ENCODE assay signal across 23 cellular contexts in the genomic region with DNA sequence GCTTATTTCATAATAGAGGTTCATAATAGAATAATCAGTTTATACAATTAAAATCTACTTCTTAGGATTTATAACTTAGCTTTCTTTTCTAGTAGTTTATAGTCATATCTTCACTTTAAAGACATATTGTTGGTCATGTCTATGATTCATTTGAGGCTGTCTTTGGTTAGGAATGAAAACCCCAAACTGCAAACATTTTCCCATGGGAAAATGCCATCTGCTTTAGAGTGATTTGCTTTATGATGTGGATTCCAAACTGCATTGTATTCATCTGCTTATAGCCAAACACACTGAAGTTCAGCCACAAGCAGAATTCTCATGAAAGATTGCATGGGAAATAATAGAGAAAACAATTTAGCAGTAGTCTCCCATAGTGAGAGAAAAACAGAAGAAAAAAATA.
A peak's percentile ranks its signal among the peaks of the same experiment; 100 is the strongest.
DNase-seq lines count a peak whose midpoint lies in the region; ATAC-seq, FAIRE-seq and TF ChIP-seq lines count a peak whose summit lies in the region.
"Had no signal": no experiment of that assay in that cellular context is flagged by ENCODE, and none has a peak within 500 bp of the region (broad histone marks: within the 10 kb centered on the region; RNA-seq: fewer than 3 reads in every experiment).

No MANE protein-coding gene starts in this region.

- no peak overlapping the region for H2AFZ ChIP-seq in astrocyte (ENCODE audit: low read depth, low read length)
- H2AFZ ChIP-seq: hepatocyte had no signal

- no peaks in the 10 kb centered on the region for H3K36me3 Mint-ChIP-seq in astrocyte (ENCODE audit: low read depth, unreplicated experiment)
- H3K36me3 Mint-ChIP-seq: activated CD4-positive, alpha-beta memory T cell treated with anti-CD3 and anti-CD28 coated beads for 36 hours had no signal

- peak overlapping the region; percentile 97 for H3K27ac Mint-ChIP-seq in astrocyte (ENCODE audit: unreplicated experiment)
- H3K27ac Mint-ChIP-seq: activated CD4-positive, alpha-beta memory T cell treated with anti-CD3 and anti-CD28 coated beads for 36 hours; activated T-helper 1 cell treated with anti-CD3 and anti-CD28 coated beads, Interleukin-12 subunit alpha, Interleukin-12 subunit beta, Interleukin-2, Interleukin-4 antibody, amounts not matched to agents 30 ng/mL and 10 ng/mL and 1 ng/mL, durations not matched to agents 14 hours and 24 hours and 36 hours had no signal

- no peaks in the 10 kb centered on the region for H3K9me3 Mint-ChIP-seq in astrocyte (ENCODE audit: unreplicated experiment)
- H3K9me3 Mint-ChIP-seq: activated CD4-positive, alpha-beta memory T cell treated with anti-CD3 and anti-CD28 coated beads for 36 hours; activated T-helper 1 cell treated with anti-CD3 and anti-CD28 coated beads, Interleukin-12 subunit alpha, Interleukin-12 subunit beta, Interleukin-2, Interleukin-4 antibody, amounts not matched to agents 30 ng/mL and 10 ng/mL and 1 ng/mL, durations not matched to agents 14 hours and 24 hours and 36 hours had no signal

- H3K4me3 ChIP-seq in astrocyte (ENCODE audit: insufficient read depth, low read depth, low read length) = no peak overlapping the region
- H3K4me3 ChIP-seq: hepatocyte, testis had no signal

- H3K27me3 Mint-ChIP-seq in astrocyte (ENCODE audit: low read depth, unreplicated experiment) = no peaks in the 10 kb centered on the region
- H3K27me3 Mint-ChIP-seq: activated CD4-positive, alpha-beta memory T cell treated with anti-CD3 and anti-CD28 coated beads for 36 hours had no signal

- DNase-seq in AG20443 (ENCODE audit: low spot score) = peak; percentile 13
- DNase-seq in HT1080 (ENCODE audit: low read depth) = peak; percentile 48
- peak; percentile 69 for DNase-seq in astrocyte (ENCODE audit: low read depth)
- DNase-seq in glomerular visceral epithelial cell (ENCODE audit: extremely low spot score) = peak; percentile 8
- DNase-seq in inferior parietal cortex (ENCODE audit: extremely low spot score) = no peak
- DNase-seq: activated CD4-positive, alpha-beta memory T cell treated with anti-CD3 and anti-CD28 coated beads for 36 hours; AML-193; Calu3; GF-D8; NCI-H2107; NCI-H82; stimulated activated CD4-positive, alpha-beta T cell treated with anti-CD3 and anti-CD28 coated beads, Interleukin-4, amount 100 ng/mL, for 24 hours; stimulated activated CD8-positive, alpha-beta memory T cell treated with anti-CD3 and anti-CD28 coated beads, Interleukin-4, amount 100 ng/mL, for 48 hours; SW 1271; testis had no signal

- H3K9ac ChIP-seq in astrocyte (ENCODE audit: low read length) = no peak overlapping the region

- H3K27ac ChIP-seq in astrocyte (ENCODE audit: low read depth, low read length) = no peak overlapping the region
- H3K27ac ChIP-seq: hepatocyte, testis had no signal

- H3K27me3 ChIP-seq in astrocyte (ENCODE audit: insufficient read depth, low read length) = no peaks in the 10 kb centered on the region
- H3K27me3 ChIP-seq: hepatocyte, testis had no signal

- H4K20me1 ChIP-seq in astrocyte (ENCODE audit: insufficient read depth, low read length) = no peaks in the 10 kb centered on the region

- H3K4me1 Mint-ChIP-seq in astrocyte (ENCODE audit: low read depth, unreplicated experiment) = peaks cover 15% of the 10 kb centered on the region

- no peak for ATAC-seq in GM18907 (IDR thresholded peaks at IDR 0.05; ENCODE audit: unreplicated experiment)
- no peak for ATAC-seq in GM21423 (IDR thresholded peaks at IDR 0.05; ENCODE audit: unreplicated experiment)
- ATAC-seq in GM18498 (IDR thresholded peaks at IDR 0.05; ENCODE audit: unreplicated experiment) = no peak
- ATAC-seq: Panc1, sciatic nerve had no signal

- no peaks in the 10 kb centered on the region for H3K4me1 ChIP-seq in astrocyte (ENCODE audit: insufficient read depth, low read length)
- H3K4me1 ChIP-seq: testis had no signal

- H3K36me3 ChIP-seq in astrocyte (ENCODE audit: insufficient read depth, low read length) = no peaks in the 10 kb centered on the region

- no peaks in the 10 kb centered on the region for H3K79me2 ChIP-seq in astrocyte (ENCODE audit: insufficient read depth, low read length)
- H3K79me2 ChIP-seq: hepatocyte had no signal

- no peak overlapping the region for H3K4me2 ChIP-seq in astrocyte (ENCODE audit: low read length)
- H3K4me2 ChIP-seq: hepatocyte had no signal

- no peak for FAIRE-seq in astrocyte (lab: Jason Lieb, UNC)
- FAIRE-seq: endothelial cell of umbilical vein had no signal

- TF ChIP-seq CTCF in astrocyte (IDR thresholded peaks at IDR 0.05; ENCODE audit: insufficient read depth, low read depth, low read length) = no peak

- H3K9me3 ChIP-seq in astrocyte (ENCODE audit: insufficient read depth, low read depth, low read length) = no peaks in the 10 kb centered on the region
- H3K9me3 ChIP-seq: testis had no signal

- peak overlapping the region; percentile 47 for H3K4me3 Mint-ChIP-seq in astrocyte (ENCODE audit: unreplicated experiment)
- H3K4me3 Mint-ChIP-seq: activated CD4-positive, alpha-beta memory T cell treated with anti-CD3 and anti-CD28 coated beads for 36 hours; activated T-helper 1 cell treated with anti-CD3 and anti-CD28 coated beads, Interleukin-12 subunit alpha, Interleukin-12 subunit beta, Interleukin-2, Interleukin-4 antibody, amounts not matched to agents 30 ng/mL and 10 ng/mL and 1 ng/mL, durations not matched to agents 14 hours and 24 hours and 36 hours had no signal
